8 cellular contexts compared by ENCODE assay signal in genomic region chr17:7296189-7296861, GRCh38. TPM values are rescaled to one million over a fixed set of nuclear protein-coding genes. Genes with fewer than 3 reads are reported as not detected.
DNase-seq lines count a peak whose midpoint lies in the region; ATAC-seq and TF ChIP-seq lines count a peak whose summit lies in the region.

No MANE protein-coding gene starts in this region.

- POLR2A ChIA-PET in CD4-positive, alpha-beta memory T cell (lab: Charles Lee; ENCODE audit: partially characterized antibody), result interaction anchor here (0.6 to 2.3 kb wide), 15 partner anchors 10 to 278 kb away, joined by 3 to 30 read pairs (median 5); partner anchors contain the start of genes ACADVL, ACAP1, DLG4 and GABARAP

- H3K4me1 ChIP-seq in CD4-positive, alpha-beta memory T cell (ENCODE audit: insufficient read depth, low read length), result peaks cover 26% of the 10 kb centered on the region

- H3K4me3 ChIP-seq in CD4-positive, alpha-beta memory T cell (ENCODE audit: low read length in 2 of 2), result no peak overlapping the region

- peak overlapping the region in 3 of 7 donors; percentile 55 to 60 (median 59) for H3K27ac Mint-ChIP-seq in CD4-positive, alpha-beta memory T cell

- H3K27me3 Mint-ChIP-seq in CD4-positive, alpha-beta memory T cell, result peaks cover 2 to 19% of the 10 kb centered on the region in 2 donors

- peak overlapping the region in 6 of 8 donors; percentile 8 to 86 (median 50) for H3K4me3 Mint-ChIP-seq in CD4-positive, alpha-beta memory T cell

- peak; percentile 41 to 62 (median 51) for DNase-seq in CD4-positive, alpha-beta memory T cell
- peak; percentile 57 to 66 for DNase-seq in NOMO-1 (lab: John Stamatoyannopoulos, UW; ENCODE audit: unreplicated experiment in 2 of 2)
- peak; percentile 91 for DNase-seq in activated CD8-positive, alpha-beta memory T cell treated with anti-CD3 and anti-CD28 coated beads, Interleukin-2, amount 50 U/mL, for 48 hours
- peak; percentile 84 to 90 for DNase-seq in erythroblast (lab: John Stamatoyannopoulos, UW)
- peak; percentile 73 for DNase-seq in mucosa of gallbladder (ENCODE audit: low spot score)
- peak in 5 of 6 experiments; percentile 39 to 56 (median 50) for DNase-seq in stimulated activated naive CD4-positive, alpha-beta T cell (lab: John Stamatoyannopoulos, UW)

- no peaks in the 10 kb centered on the region for H3K9me3 ChIP-seq in CD4-positive, alpha-beta memory T cell (ENCODE audit: control insufficient read depth in 1 of 2, low read length in 2 of 2)

- no peak for TF ChIP-seq POLR2A in erythroblast (IDR thresholded peaks at IDR 0.05; ENCODE audit: low read length)

- CTCF ChIA-PET in CD4-positive, alpha-beta memory T cell (lab: Charles Lee; ENCODE audit: partially characterized antibody), result interaction anchor here (0.6 to 4.4 kb wide), 38 partner anchors 9 to 385 kb away, joined by 3 to 79 read pairs (median 4); partner anchors contain the start of genes ACADVL, ACAP1, DLG4 and GABARAP

- intact Hi-C loops in CD4-positive, alpha-beta memory T cell (cut with micrococcal nuclease), result loop anchor here (1.0 to 10.0 kb wide), 5 partner anchors 10 to 251 kb away; no protein-coding TSS in a partner anchor

- peaks cover 7 to 31% (median 18%) of the 10 kb centered on the region in 4 donors for H3K4me1 Mint-ChIP-seq in CD4-positive, alpha-beta memory T cell

- no peaks in the 10 kb centered on the region for H3K9me3 Mint-ChIP-seq in CD4-positive, alpha-beta memory T cell

- H3K36me3 Mint-ChIP-seq in CD4-positive, alpha-beta memory T cell, result no peaks in the 10 kb centered on the region

- peak; percentile 55 for ATAC-seq in HG02798 (IDR thresholded peaks at IDR 0.05; ENCODE audit: poor library complexity, unreplicated experiment)
- no peak for ATAC-seq in HG02970 (IDR thresholded peaks at IDR 0.05; ENCODE audit: low FRiP score, unreplicated experiment)

- no peaks in the 10 kb centered on the region for H3K27me3 ChIP-seq in CD4-positive, alpha-beta memory T cell (ENCODE audit: insufficient read depth, low read length)

- H3K36me3 ChIP-seq in CD4-positive, alpha-beta memory T cell (ENCODE audit: insufficient read depth, low read length), result no peaks in the 10 kb centered on the region

- no peak overlapping the region for H3K27ac ChIP-seq in CD4-positive, alpha-beta memory T cell (ENCODE audit: low read depth, low read length)

RNA-seq across cellular contexts. Expression of gene YBX2, which starts 1.9 kb away (rescaled TPM):
- total RNA-seq in CD4-positive, alpha-beta memory T cell, result under 1 TPM; 0.26 to 0.39 TPM
- polyA plus RNA-seq in CD4-positive, alpha-beta memory T cell, result not detected
- 1.4 TPM for total RNA-seq in mucosa of gallbladder

RNA-seq across cellular contexts. Expression of gene EIF5A, which starts 11.1 kb away (rescaled TPM):
- 100 to 1,000 TPM; 240 to 244 TPM for total RNA-seq in CD4-positive, alpha-beta memory T cell
- 100 to 1,000 TPM; 230 to 850 TPM for polyA plus RNA-seq in CD4-positive, alpha-beta memory T cell
- total RNA-seq in mucosa of gallbladder, result 233 TPM

RNA-seq across cellular contexts. Expression of gene SLC2A4, which starts 14.8 kb away (rescaled TPM):
- not detected for total RNA-seq in CD4-positive, alpha-beta memory T cell
- polyA plus RNA-seq in CD4-positive, alpha-beta memory T cell, result not detected
- 7.6 TPM for total RNA-seq in mucosa of gallbladder

RNA-seq across cellular contexts. Expression of gene GPS2, which starts 18.8 kb away (rescaled TPM):
- total RNA-seq in CD4-positive, alpha-beta memory T cell, result 100 to 1,000 TPM; 127 to 132 TPM
- polyA plus RNA-seq in CD4-positive, alpha-beta memory T cell, result 100 to 1,000 TPM; 101 to 120 TPM
- total RNA-seq in mucosa of gallbladder, result 71.8 TPM

RNA-seq across cellular contexts. Expression of gene NEURL4, which starts 32.8 kb away (rescaled TPM):
- total RNA-seq in CD4-positive, alpha-beta memory T cell, result 10 to 100 TPM; 73.8 to 81.6 TPM
- 1 to 10 TPM in 1 of 2 donors, under 1 TPM in 1; 0.97 to 2.4 TPM for polyA plus RNA-seq in CD4-positive, alpha-beta memory T cell
- 50.3 TPM for total RNA-seq in mucosa of gallbladder
